Comparison of ENCODE assay signal across 17 cellular contexts in the genomic region with DNA sequence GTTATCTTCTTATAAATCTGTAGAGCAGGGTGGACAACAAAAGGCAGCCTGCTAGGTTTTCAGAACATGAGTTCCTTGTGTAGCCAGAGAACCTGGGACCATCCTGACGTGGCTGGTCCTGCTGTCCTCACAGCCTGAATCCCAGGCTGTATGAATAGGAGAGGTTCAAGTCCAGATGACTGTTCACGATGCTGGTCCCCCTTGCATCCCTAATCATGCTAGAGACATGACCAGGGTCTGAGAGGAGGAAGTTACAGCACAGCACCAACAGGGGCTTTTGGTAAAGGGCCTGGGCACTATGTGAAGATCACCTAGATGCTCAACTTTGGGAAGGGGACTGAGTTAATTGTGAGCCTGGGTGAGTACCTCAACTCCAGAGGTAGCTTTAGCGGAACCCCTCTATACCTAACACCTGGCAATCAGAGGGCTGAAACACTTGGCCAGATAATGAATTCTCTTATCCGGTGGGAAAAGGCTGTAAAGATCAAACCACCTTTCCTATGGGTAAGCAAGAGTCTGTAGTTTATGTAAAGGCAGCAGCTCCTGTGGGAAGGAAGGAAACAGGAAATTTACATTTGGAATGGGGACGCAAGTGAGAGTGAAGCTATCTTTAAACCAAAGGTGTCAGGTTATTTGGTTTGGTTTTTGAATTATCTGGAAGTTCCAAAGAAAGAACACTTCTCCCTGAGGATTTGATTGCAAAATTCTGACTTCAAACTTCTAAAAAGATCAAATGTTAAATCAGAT.
DNase-seq lines count a peak whose midpoint lies in the region; ATAC-seq and TF ChIP-seq lines count a peak whose summit lies in the region.
"Had no signal": no experiment of that assay in that cellular context is flagged by ENCODE, and none has a peak within 500 bp of the region (broad histone marks: within the 10 kb centered on the region; RNA-seq: fewer than 3 reads in every experiment).

No MANE protein-coding gene starts in this region.

- H3K9ac ChIP-seq in Karpas-422 (ENCODE audit: low read length) (no peak overlapping the region), smooth muscle cell (ENCODE audit: low read depth) (no peak overlapping the region)

- H3K27ac Mint-ChIP-seq in activated naive CD4-positive, alpha-beta T cell treated with anti-CD3 and anti-CD28 coated beads, Interleukin-2, amount 10 ng/mL, durations not matched to agents 7 days and 5 days = peak overlapping the region; percentile 24
- no peak overlapping the region for H3K27ac Mint-ChIP-seq in activated naive CD4-positive, alpha-beta T cell treated with anti-CD3 and anti-CD28 coated beads, Interleukin-2, amount 50 U/mL, for 72 hours

- H3K9me3 ChIP-seq in Karpas-422 (ENCODE audit: low read length) (no peaks in the 10 kb centered on the region), vagina (no peaks in the 10 kb centered on the region), smooth muscle cell (replicated peaks; ENCODE audit: low read depth) (no peaks in the 10 kb centered on the region)
- H3K9me3 ChIP-seq: neutrophil had no signal

- H3K4me1 ChIP-seq in Karpas-422 (ENCODE audit: low read length) = peaks cover 61% of the 10 kb centered on the region
- H3K4me1 ChIP-seq in vagina = peaks cover 55% of the 10 kb centered on the region
- H3K4me1 ChIP-seq in smooth muscle cell (ENCODE audit: low read depth) = peaks cover 25% of the 10 kb centered on the region

- H3K4me3 Mint-ChIP-seq in activated naive CD4-positive, alpha-beta T cell treated with anti-CD3 and anti-CD28 coated beads, Interleukin-2, amount 10 ng/mL, durations not matched to agents 7 days and 5 days = peak overlapping the region; percentile 21

- H3F3A ChIP-seq in smooth muscle cell (ENCODE audit: low read depth) = no peaks in the 10 kb centered on the region

- no peaks in the 10 kb centered on the region for H3K9me3 Mint-ChIP-seq in activated naive CD4-positive, alpha-beta T cell treated with anti-CD3 and anti-CD28 coated beads, Interleukin-2, amount 10 ng/mL, durations not matched to agents 7 days and 5 days
- H3K9me3 Mint-ChIP-seq in activated naive CD4-positive, alpha-beta T cell treated with anti-CD3 and anti-CD28 coated beads, Interleukin-2, amount 50 U/mL, for 72 hours = no peaks in the 10 kb centered on the region
- H3K9me3 Mint-ChIP-seq: effector memory CD8-positive, alpha-beta T cell had no signal

- TF ChIP-seq POLR2A in vagina (IDR thresholded peaks at IDR 0.05) = no peak

- in situ Hi-C loops in GM13976 (cut with MboI; ENCODE audit: low sequenced_read_pairs, unreplicated experiment) = no loop called here

- no peak overlapping the region for H3K4me3 ChIP-seq in Karpas-422 (ENCODE audit: low read length)
- H3K4me3 ChIP-seq in vagina = no peak overlapping the region
- no peak overlapping the region for H3K4me3 ChIP-seq in smooth muscle cell

- H2AFZ ChIP-seq in Karpas-422 (ENCODE audit: low read length) (no peak overlapping the region), smooth muscle cell (ENCODE audit: low read depth) (no peak overlapping the region)

- H4K20me1 ChIP-seq in Karpas-422 (ENCODE audit: insufficient read depth, low read depth, low read length) = no peaks in the 10 kb centered on the region
- H4K20me1 ChIP-seq in smooth muscle cell (ENCODE audit: low read depth) = no peaks in the 10 kb centered on the region

- intact Hi-C loops in vagina (cut with DNase I) = no loop called here

- H3K79me2 ChIP-seq in Karpas-422 (ENCODE audit: low read length) (no peaks in the 10 kb centered on the region), smooth muscle cell (ENCODE audit: low read depth) (no peaks in the 10 kb centered on the region)

- no peaks in the 10 kb centered on the region for H3K9me2 ChIP-seq in Karpas-422 (replicated peaks; ENCODE audit: insufficient read depth, low read length)

- H3K27ac ChIP-seq in Karpas-422 (ENCODE audit: low read length) = no peak overlapping the region
- peak overlapping the region; percentile 30 for H3K27ac ChIP-seq in vagina
- H3K27ac ChIP-seq in smooth muscle cell (ENCODE audit: low read depth) = no peak overlapping the region
- H3K27ac ChIP-seq: neutrophil had no signal

- H3K4me1 Mint-ChIP-seq in activated naive CD4-positive, alpha-beta T cell treated with anti-CD3 and anti-CD28 coated beads, Interleukin-2, amount 10 ng/mL, durations not matched to agents 7 days and 5 days = no peaks in the 10 kb centered on the region

- CTCF ChIA-PET in activated naive CD4-positive, alpha-beta T cell treated with anti-CD3 and anti-CD28 coated beads, Interleukin-2, amount 10 ng/mL, durations not matched to agents 7 days and 5 days (lab: Charles Lee) = no interaction called here

- H3K27me3 ChIP-seq in Karpas-422 (ENCODE audit: low read length) (no peaks in the 10 kb centered on the region), vagina (no peaks in the 10 kb centered on the region), smooth muscle cell (ENCODE audit: low read depth) (no peaks in the 10 kb centered on the region)
- H3K27me3 ChIP-seq: neutrophil had no signal

- WGBS in smooth muscle cell (ENCODE audit: low lambda C conversion rate) = 88% methylated on average over 5 of the region's 5 CpGs

- no peak for DNase-seq in activated naive CD4-positive, alpha-beta T cell treated with anti-CD3 and anti-CD28 coated beads, Interleukin-2, amount 10 ng/mL, durations not matched to agents 7 days and 5 days
- no peak for DNase-seq in activated naive CD4-positive, alpha-beta T cell treated with anti-CD3 and anti-CD28 coated beads, Interleukin-2, amount 50 U/mL, for 72 hours (ENCODE audit: low spot score in 2 of 2)
- DNase-seq in Karpas-422 (no peak), dermis blood vessel endothelial cell (peak; percentile 8), vagina (ENCODE audit: extremely low spot score in 2 of 2) (no peak), GM13976 (ENCODE audit: low spot score) (no peak), smooth muscle cell (lab: John Stamatoyannopoulos, UW; ENCODE audit: unreplicated experiment) (no peak), RPMI8226 (no peak)
- DNase-seq: activated CD4-positive, CD25-positive, alpha-beta regulatory T cell; AML-193; central memory CD4-positive, alpha-beta T cell; effector memory CD8-positive, alpha-beta T cell; kidney; MV-4-11; NCI-H524 treated with DMSO at 0.1 percent for 48 hours; substantia nigra had no signal

- H3K27me3 Mint-ChIP-seq in activated naive CD4-positive, alpha-beta T cell treated with anti-CD3 and anti-CD28 coated beads, Interleukin-2, amount 10 ng/mL, durations not matched to agents 7 days and 5 days = no peaks in the 10 kb centered on the region
- H3K27me3 Mint-ChIP-seq: effector memory CD8-positive, alpha-beta T cell had no signal

- H3K4me2 ChIP-seq in Karpas-422 (ENCODE audit: low read depth, low read length, poor library complexity, severe bottlenecking) = peak overlapping the region; percentile 3
- H3K4me2 ChIP-seq in smooth muscle cell = no peak overlapping the region

- H3K36me3 ChIP-seq in Karpas-422 (ENCODE audit: insufficient read depth, low read length) (no peaks in the 10 kb centered on the region), vagina (no peaks in the 10 kb centered on the region), smooth muscle cell (ENCODE audit: low read depth) (no peaks in the 10 kb centered on the region)
- H3K36me3 ChIP-seq: neutrophil had no signal

- peaks cover 4% of the 10 kb centered on the region for H3K36me3 Mint-ChIP-seq in activated naive CD4-positive, alpha-beta T cell treated with anti-CD3 and anti-CD28 coated beads, Interleukin-2, amount 10 ng/mL, durations not matched to agents 7 days and 5 days
- no peaks in the 10 kb centered on the region for H3K36me3 Mint-ChIP-seq in activated naive CD4-positive, alpha-beta T cell treated with anti-CD3 and anti-CD28 coated beads, Interleukin-2, amount 50 U/mL, for 72 hours

- TF ChIP-seq CTCF in vagina (IDR thresholded peaks at IDR 0.05) (no peak), GM13976 (IDR thresholded peaks at IDR 0.05; ENCODE audit: borderline replicate concordance, control extremely low read depth, extremely low read depth, insufficient read depth, missing control alignments) (no peak), smooth muscle cell (IDR thresholded peaks at IDR 0.05; ENCODE audit: borderline replicate concordance, insufficient read depth, poor library complexity, severe bottlenecking) (no peak)

- no peak for ATAC-seq in activated naive CD4-positive, alpha-beta T cell treated with anti-CD3 and anti-CD28 coated beads, Interleukin-2, amount 50 U/mL, for 72 hours
- ATAC-seq: effector memory CD8-positive, alpha-beta T cell had no signal
